ENCODE assay signal across 27 cellular contexts in genomic region chr2:120966510-120967254, GRCh38.
"Had no signal": no experiment of that assay in that cellular context is flagged by ENCODE, and none has a peak within 500 bp of the region (broad histone marks: within the 10 kb centered on the region; RNA-seq: fewer than 3 reads in every experiment).

No MANE protein-coding gene starts in this region.

- DNase-seq: hippocampal formation; kidney glomerular epithelial cell; left colon; lower lobe of right lung; mammary epithelial cell; mesenchymal stem cell; naive thymus-derived CD8-positive, alpha-beta T cell; ovary; retina; right lobe of liver; stimulated activated CD4-positive, alpha-beta T cell treated with anti-CD3 and anti-CD28 coated beads, Interleukin-1b, Interleukin-23, amount 100 ng/mL, for 48 hours; stimulated activated CD4-positive, alpha-beta T cell treated with anti-CD3 and anti-CD28 coated beads, Interleukin-2, amount 100 ng/mL, for 48 hours; stimulated activated CD4-positive, alpha-beta T cell treated with anti-CD3 and anti-CD28 coated beads, Interleukin-4, amount 100 ng/mL, for 4 hours; stimulated activated CD8-positive, alpha-beta memory T cell treated with anti-CD3 and anti-CD28 coated beads, Interleukin-4, amount 100 ng/mL, for 48 hours; stimulated activated naive CD4-positive, alpha-beta T cell treated with Interleukin-2 at 50 U/mL for 16 hours; uterus had no signal

- H3K4me1 Mint-ChIP-seq: stimulated activated memory B cell treated with anti-CD40 and anti-IgM and Interleukin-4, amounts not matched to agents 10 μg/mL and 1 μg/mL and 100 μg/mL, for 72 hours had no signal

- H3K36me3 Mint-ChIP-seq: naive thymus-derived CD8-positive, alpha-beta T cell; stimulated activated memory B cell treated with anti-CD40 and anti-IgM and Interleukin-4, amounts not matched to agents 10 μg/mL and 1 μg/mL and 100 μg/mL, for 72 hours had no signal

- H3K36me3 ChIP-seq: left lung, lower lobe of right lung, ovary, right lobe of liver, uterus had no signal

- H3K4me2 ChIP-seq: smooth muscle cell had no signal

- H3K27ac ChIP-seq: left lung, lower lobe of right lung, ovary, right lobe of liver, suprapubic skin, thoracic aorta, tibial nerve, uterus had no signal

- ATAC-seq: left colon; lower lobe of right lung; naive thymus-derived CD8-positive, alpha-beta T cell; right lobe of liver; stimulated activated memory B cell treated with anti-CD40 and anti-IgM and Interleukin-4, amounts not matched to agents 10 μg/mL and 1 μg/mL and 100 μg/mL, for 72 hours had no signal

- H3K4me3 ChIP-seq: left lung, lower lobe of right lung, ovary, right lobe of liver, smooth muscle cell, suprapubic skin, thoracic aorta, tibial nerve, uterus had no signal

- H3K27me3 ChIP-seq: ovary, right lobe of liver, suprapubic skin, tibial nerve, uterus had no signal

- H3K4me1 ChIP-seq: left lung, lower lobe of right lung, right lobe of liver, suprapubic skin, tibial nerve, uterus had no signal

- H3K4me3 Mint-ChIP-seq: naive thymus-derived CD8-positive, alpha-beta T cell; nephron; neural crest cell; stimulated activated memory B cell treated with anti-CD40 and anti-IgM and Interleukin-4, amounts not matched to agents 10 μg/mL and 1 μg/mL and 100 μg/mL, for 72 hours; type B pancreatic cell had no signal

- H3K9me3 Mint-ChIP-seq: nephron; neural crest cell; stimulated activated memory B cell treated with anti-CD40 and anti-IgM and Interleukin-4, amounts not matched to agents 10 μg/mL and 1 μg/mL and 100 μg/mL, for 72 hours; type B pancreatic cell had no signal

- FAIRE-seq: keratinocyte had no signal

- H3K27ac Mint-ChIP-seq: naive thymus-derived CD8-positive, alpha-beta T cell; nephron; progenitor cell of endocrine pancreas; stimulated activated memory B cell treated with anti-CD40 and anti-IgM and Interleukin-4, amounts not matched to agents 10 μg/mL and 1 μg/mL and 100 μg/mL, for 72 hours; type B pancreatic cell had no signal

- H3K9me3 ChIP-seq: left lung, lower lobe of right lung, ovary, right lobe of liver, suprapubic skin, thoracic aorta, tibial nerve, uterus had no signal

- H3K27me3 Mint-ChIP-seq: stimulated activated memory B cell treated with anti-CD40 and anti-IgM and Interleukin-4, amounts not matched to agents 10 μg/mL and 1 μg/mL and 100 μg/mL, for 72 hours had no signal
